In the genomic region with DNA sequence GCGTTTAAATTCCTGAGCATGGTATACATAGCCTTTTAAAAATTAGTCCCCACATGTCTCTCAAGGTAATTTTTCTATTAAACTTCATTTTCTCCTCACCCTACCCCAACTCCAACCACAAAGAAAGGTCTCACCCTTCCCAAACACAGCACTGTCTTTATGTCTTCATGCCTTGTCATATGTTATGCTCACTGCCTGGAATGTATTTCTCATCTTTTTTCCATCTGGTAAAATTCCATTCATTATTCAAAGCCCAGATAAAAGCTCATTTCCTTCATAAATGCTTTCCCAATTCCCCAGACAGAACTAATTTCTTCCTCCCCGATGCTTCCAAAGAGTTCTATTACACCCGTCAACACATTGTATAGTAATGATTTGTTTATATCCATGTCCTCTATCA, we compare ENCODE assay signal across 15 cellular contexts.
A peak's percentile ranks its signal among the peaks of the same experiment; 100 is the strongest.
DNase-seq lines count a peak whose midpoint lies in the region; FAIRE-seq and TF ChIP-seq lines count a peak whose summit lies in the region.
"Had no signal": no experiment of that assay in that cellular context is flagged by ENCODE, and none has a peak within 500 bp of the region (broad histone marks: within the 10 kb centered on the region; RNA-seq: fewer than 3 reads in every experiment).

No MANE protein-coding gene starts in this region.

- H3K4me3 ChIP-seq in foreskin fibroblast (ENCODE audit: low read depth in 1 of 2, low read length in 2 of 2) = no peak overlapping the region

- TF ChIP-seq CTCF in foreskin fibroblast (IDR thresholded peaks at IDR 0.05; ENCODE audit: low read depth, low read length) = no peak

- FAIRE-seq in GM12891 (lab: Jason Lieb, UNC) (no peak), GM12892 (lab: Jason Lieb, UNC) (no peak)
- FAIRE-seq: G401.6, HepG2 had no signal

- DNase-seq in GM04503 (ENCODE audit: low read depth) = peak; percentile 49
- DNase-seq in amniotic epithelial cell (ENCODE audit: low read depth) = peak; percentile 72
- peak; percentile 18 to 33 for DNase-seq in foreskin fibroblast
- DNase-seq in GM12891 (ENCODE audit: insufficient read length, low spot score) = no peak
- no peak for DNase-seq in C1 segment of cervical spinal cord (lab: John Stamatoyannopoulos, UW)
- DNase-seq in GM12892 (ENCODE audit: insufficient read length) = no peak
- no peak for DNase-seq in NCI-H2171 (lab: John Stamatoyannopoulos, UW)
- DNase-seq: Caco-2, MM.1S, NCI-H1105, NCI-H187 treated with DMSO at 0.1 percent for 48 hours, NCI-H774, Right ventricle myocardium superior had no signal

- TF ChIP-seq POLR2A in GM12891 (IDR thresholded peaks at IDR 0.05; ENCODE audit: low read depth, low read length) (no peak), GM12892 (IDR thresholded peaks at IDR 0.05; ENCODE audit: low read depth, low read length) (no peak)

TF ChIP-seq in GM12891, 5 proteins besides CTCF, POLR2A, EP300 and RAD21:
- no peak for TF ChIP-seq PAX5 (IDR thresholded peaks at IDR 0.05; ENCODE audit: insufficient read depth, low read length, severe bottlenecking)

Comparison
In these comparisons a context has a peak if more than half of its experiments do, and no peak if none do; other contexts are left out.
1. DNase-seq: peak in GM04503 (single experiment), amniotic epithelial cell (single experiment) and foreskin fibroblast (2 of 2); none in GM12891 (single experiment), C1 segment of cervical spinal cord (0 of 14), GM12892 (single experiment) and NCI-H2171 (single experiment).